8 cellular contexts compared by ENCODE assay signal in the genomic region with DNA sequence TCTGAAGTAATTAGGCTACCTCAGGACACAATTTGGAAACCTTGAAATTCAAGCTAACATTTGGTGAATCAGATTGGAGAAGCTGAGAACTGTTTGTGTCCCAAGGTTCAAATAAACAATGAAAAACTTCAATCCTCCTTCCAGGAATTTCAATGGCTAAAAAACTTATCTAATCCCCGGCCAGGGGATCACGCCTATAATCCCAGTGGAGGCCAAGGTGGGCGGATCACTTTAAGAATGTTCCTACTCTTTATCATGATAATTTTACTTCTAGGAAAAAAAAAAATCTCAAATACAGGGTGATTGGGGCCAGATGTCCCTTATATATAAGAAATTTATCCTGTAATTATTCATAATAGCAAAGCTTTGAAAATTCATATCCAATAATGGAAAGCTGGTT.
"Had no signal": no experiment of that assay in that cellular context is flagged by ENCODE, and none has a peak within 500 bp of the region (broad histone marks: within the 10 kb centered on the region; RNA-seq: fewer than 3 reads in every experiment).

No MANE protein-coding gene starts in this region.

- H3K4me3 ChIP-seq: GM23248, GM23338 had no signal

- ATAC-seq: GM23338, HCT116 had no signal

- H2AFZ ChIP-seq: GM23248, GM23338 had no signal

- H3K4me2 ChIP-seq: GM23338 had no signal

- DNase-seq: GM23248, GOT3, H7, H9, HCEC 1CT, HFFc6 had no signal

- H3K27ac ChIP-seq: GM23248 had no signal

- H3K9ac ChIP-seq: GM23248 had no signal
